ENCODE assay signal across 8 cellular contexts in genomic region chr9:39791356-39791755, GRCh38.
DNase-seq lines count a peak whose midpoint lies in the region; ATAC-seq, FAIRE-seq and TF ChIP-seq lines count a peak whose summit lies in the region.
"Not testable (repeated sequence)": the region's sequence is repeated elsewhere in the genome, so short reads cannot be mapped to it uniquely, and the experiment has no call there.

No MANE protein-coding gene starts in this region.

- H3K23ac ChIP-seq in trophoblast cell (ENCODE audit: low read length) = not testable (repeated sequence)

- not testable (repeated sequence) for H3K9me3 Mint-ChIP-seq in brain

- H3K79me1 ChIP-seq in trophoblast cell (ENCODE audit: low read length) = not testable (repeated sequence)

- H3K4me3 ChIP-seq in WERI-Rb-1 (ENCODE audit: low read depth, low read length); trophoblast cell (ENCODE audit: low read depth, low read length): not testable (repeated sequence)
- H3K4me3 ChIP-seq in right atrium auricular region = peak overlapping the region; percentile 11 to 31

- H3K4ac ChIP-seq in trophoblast cell (ENCODE audit: low read depth, low read length) = not testable (repeated sequence)

- H3K14ac ChIP-seq in trophoblast cell (ENCODE audit: low read length) = not testable (repeated sequence)

- not testable (repeated sequence) for H2BK12ac ChIP-seq in trophoblast cell (ENCODE audit: low read length)

- not testable (repeated sequence) for H3K9ac ChIP-seq in trophoblast cell (ENCODE audit: low read length)

- H3K27ac ChIP-seq in WERI-Rb-1; right atrium auricular region; trophoblast cell (ENCODE audit: low read depth, low read length): not testable (repeated sequence)

- H3K4me3 Mint-ChIP-seq in brain = not testable (repeated sequence)

- H3K27ac Mint-ChIP-seq in brain = not testable (repeated sequence)

- not testable (repeated sequence) for H2BK5ac ChIP-seq in trophoblast cell (ENCODE audit: low read depth, low read length, poor library complexity)

- H4K8ac ChIP-seq in trophoblast cell (ENCODE audit: low read depth, low read length) = not testable (repeated sequence)

- not testable (repeated sequence) for H2AK5ac ChIP-seq in trophoblast cell (ENCODE audit: low read length)

- not testable (repeated sequence) for H4K91ac ChIP-seq in trophoblast cell (ENCODE audit: low read depth, low read length)

- not testable (repeated sequence) for H4K12ac ChIP-seq in trophoblast cell (ENCODE audit: low read depth, low read length)

- not testable (repeated sequence) for H3K4me1 Mint-ChIP-seq in brain

- DNase-seq in WERI-Rb-1 = peak; percentile 52
- DNase-seq in right atrium auricular region (ENCODE audit: low spot score) = peak; percentile 66
- not testable (repeated sequence) for DNase-seq in trophoblast cell; urothelium cell line (ENCODE audit: low spot score)

- H3K36me3 Mint-ChIP-seq in brain = not testable (repeated sequence)

- peak overlapping the region; percentile 52 for H3K4me2 ChIP-seq in trophoblast cell (ENCODE audit: low read length)

- not testable (repeated sequence) for H2BK120ac ChIP-seq in trophoblast cell (ENCODE audit: insufficient read depth, low read length, poor library complexity)

- not testable (repeated sequence) for H3K18ac ChIP-seq in trophoblast cell (ENCODE audit: low read length)

- not testable (repeated sequence) for H2AFZ ChIP-seq in trophoblast cell (ENCODE audit: insufficient read depth, low read length, poor library complexity)

- TF ChIP-seq CTCF in WERI-Rb-1 (IDR thresholded peaks at IDR 0.05; ENCODE audit: low read depth, low read length) = not testable (repeated sequence)
- peak; percentile 30 to 51 for TF ChIP-seq CTCF in brain (conservative IDR thresholded peaks at IDR 0.05)
- TF ChIP-seq CTCF in right atrium auricular region (IDR thresholded peaks at IDR 0.05) = peak in 1 of 2 donors; percentile 28

- ATAC-seq in GM18511 (IDR thresholded peaks at IDR 0.05; ENCODE audit: unreplicated experiment) = peak; percentile 99
- ATAC-seq in GM21717 (IDR thresholded peaks at IDR 0.05; ENCODE audit: unreplicated experiment) = peak; percentile 95
- ATAC-seq in HG03108 (IDR thresholded peaks at IDR 0.05; ENCODE audit: unreplicated experiment) = peak; percentile 100

- not testable (repeated sequence) for H3K4me1 ChIP-seq in right atrium auricular region; trophoblast cell (ENCODE audit: control insufficient read depth in 1 of 2, insufficient read depth in 2 of 2, low read length in 2 of 2)

- not testable (repeated sequence) for H3K9me3 ChIP-seq in WERI-Rb-1 (ENCODE audit: severe bottlenecking); right atrium auricular region; trophoblast cell (ENCODE audit: insufficient read depth, low read depth, low read length)

- not testable (repeated sequence) for H3K79me2 ChIP-seq in trophoblast cell (ENCODE audit: control insufficient read depth, insufficient read depth, low read length, poor library complexity)

- not testable (repeated sequence) for H3K27me3 Mint-ChIP-seq in brain

- no CpG with 5 or more reads among the region's 31 CpGs for WGBS in trophoblast cell (ENCODE audit: extremely low coverage, insufficient coverage, insufficient read length)

- FAIRE-seq in urothelium cell line (lab: Jason Lieb, UNC) = peak; percentile 82

- not testable (repeated sequence) for H3K27me3 ChIP-seq in WERI-Rb-1 (ENCODE audit: insufficient read depth, low read depth, severe bottlenecking); right atrium auricular region; trophoblast cell (ENCODE audit: insufficient read depth, low read length)

- not testable (repeated sequence) for H3K36me3 ChIP-seq in WERI-Rb-1; right atrium auricular region; trophoblast cell (ENCODE audit: control insufficient read depth in 1 of 2, insufficient read depth in 2 of 2, low read length in 2 of 2)
